1 cellular context compared by ENCODE assay signal in genomic region chr3:184710870-184711365, GRCh38.
A peak's percentile ranks its signal among the peaks of the same experiment; 100 is the strongest.
TF ChIP-seq lines count a peak whose summit lies in the region.

No MANE protein-coding gene starts in this region.

TF ChIP-seq in GM12878, 131 proteins besides CTCF, POLR2A, EP300 and RAD21 (continued from another document):
- TF ChIP-seq SKIL (IDR thresholded peaks at IDR 0.05; ENCODE audit: low read depth, poor library complexity, severe bottlenecking) = no peak
- no peak for TF ChIP-seq PKNOX1 (IDR thresholded peaks at IDR 0.05)
- no peak for TF ChIP-seq NKRF (conservative IDR thresholded peaks at IDR 0.05)
- TF ChIP-seq ZNF217 (IDR thresholded peaks at IDR 0.05) = 0 out of 2 replicates have a peak, but pooled peaks have one; percentile 11
- no peak for TF ChIP-seq KDM1A (IDR thresholded peaks at IDR 0.05; ENCODE audit: borderline replicate concordance)
- TF ChIP-seq CHD4 (IDR thresholded peaks at IDR 0.05) = no peak
- no peak for TF ChIP-seq POU2F2 (IDR thresholded peaks at IDR 0.05; ENCODE audit: borderline replicate concordance, low read depth, low read length)
- no peak for TF ChIP-seq E2F8 (IDR thresholded peaks at IDR 0.05; ENCODE audit: low read depth, partially characterized antibody)
- TF ChIP-seq BMI1 (IDR thresholded peaks at IDR 0.05; ENCODE audit: borderline replicate concordance) = no peak
- TF ChIP-seq STAT1 (conservative IDR thresholded peaks at IDR 0.05) = no peak
